ENCODE assay signal across 11 cellular contexts in the genomic region with DNA sequence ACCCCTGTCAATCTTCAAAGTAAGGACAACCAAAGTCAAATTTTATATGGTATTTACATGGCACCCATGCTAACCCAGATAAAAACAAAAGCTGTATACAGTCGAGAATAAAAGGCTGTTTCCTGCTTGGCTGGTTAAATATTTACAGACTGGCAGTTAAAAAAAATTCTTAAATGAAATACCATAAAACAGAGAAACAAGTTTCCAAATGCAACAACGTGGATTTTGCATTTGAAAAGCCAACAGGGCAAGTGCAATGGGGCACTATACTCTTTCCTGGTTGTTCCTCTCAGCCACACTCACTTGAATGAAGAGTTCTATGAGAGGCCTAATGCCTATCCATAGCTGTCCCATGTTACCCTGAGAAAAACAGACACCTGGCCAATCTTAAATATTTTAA. TPM values are rescaled to one million over a fixed set of nuclear protein-coding genes. Genes with fewer than 3 reads are reported as not detected.
DNase-seq lines count a peak whose midpoint lies in the region; ATAC-seq and TF ChIP-seq lines count a peak whose summit lies in the region.
"Had no signal": no experiment of that assay in that cellular context is flagged by ENCODE, and none has a peak within 500 bp of the region (broad histone marks: within the 10 kb centered on the region; RNA-seq: fewer than 3 reads in every experiment).

No MANE protein-coding gene starts in this region.

- TF ChIP-seq CTCF in thyroid gland (IDR thresholded peaks at IDR 0.05) (no peak), GM20000 (IDR thresholded peaks at IDR 0.05; ENCODE audit: extremely low read depth, missing control alignments) (no peak)

- H3K4me3 Mint-ChIP-seq in activated T-cell treated with anti-CD3 and anti-CD28 coated beads, Interleukin-2, amount 50 U/mL, for 72 hours, result peak overlapping the region; percentile 15 to 91
- no peak overlapping the region for H3K4me3 Mint-ChIP-seq in activated T-cell treated with anti-CD3 and anti-CD28 coated beads, Interleukin-2, amount 50 U/mL, for 4 hours

- TF ChIP-seq POLR2A in thyroid gland (IDR thresholded peaks at IDR 0.05), result no peak

- H3K27ac ChIP-seq in thyroid gland, result peak overlapping the region; percentile 49 to 100 (median 100)

- no peak for DNase-seq in activated T-cell treated with anti-CD3 and anti-CD28 coated beads, Interleukin-2, amount 50 U/mL, for 72 hours
- DNase-seq in activated T-cell treated with anti-CD3 and anti-CD28 coated beads, Interleukin-2, amount 50 U/mL, for 4 hours, result no peak
- peak; percentile 29 for DNase-seq in NCI-H774 (lab: John Stamatoyannopoulos, UW)
- DNase-seq in kidney glomerular epithelial cell (lab: John Stamatoyannopoulos, UW), result peak; percentile 8
- no peak for DNase-seq in thyroid gland
- DNase-seq in COLO668 (lab: John Stamatoyannopoulos, UW; ENCODE audit: unreplicated experiment), result no peak
- no peak for DNase-seq in GM20000 (ENCODE audit: low spot score)
- DNase-seq in amygdala (lab: John Stamatoyannopoulos, UW), result no peak
- DNase-seq: AML-193, Kasumi-1, T-helper 2 cell had no signal

- H3K27me3 Mint-ChIP-seq in activated T-cell treated with anti-CD3 and anti-CD28 coated beads, Interleukin-2, amount 50 U/mL, for 72 hours (ENCODE audit: low read depth), result no peaks in the 10 kb centered on the region
- no peaks in the 10 kb centered on the region for H3K27me3 Mint-ChIP-seq in activated T-cell treated with anti-CD3 and anti-CD28 coated beads, Interleukin-2, amount 50 U/mL, for 4 hours (ENCODE audit: low read depth)

- H3K4me1 Mint-ChIP-seq in activated T-cell treated with anti-CD3 and anti-CD28 coated beads, Interleukin-2, amount 50 U/mL, for 72 hours (ENCODE audit: low read depth), result peaks cover 51% of the 10 kb centered on the region
- peaks cover 50% of the 10 kb centered on the region for H3K4me1 Mint-ChIP-seq in activated T-cell treated with anti-CD3 and anti-CD28 coated beads, Interleukin-2, amount 50 U/mL, for 4 hours (ENCODE audit: low read depth)

- H3K36me3 Mint-ChIP-seq in activated T-cell treated with anti-CD3 and anti-CD28 coated beads, Interleukin-2, amount 50 U/mL, for 72 hours (ENCODE audit: insufficient read depth in 2 of 2), result peaks cover 0 to 3% of the 10 kb centered on the region in 2 donors
- H3K36me3 Mint-ChIP-seq in activated T-cell treated with anti-CD3 and anti-CD28 coated beads, Interleukin-2, amount 50 U/mL, for 4 hours (ENCODE audit: insufficient read depth), result no peaks in the 10 kb centered on the region

- peak overlapping the region; percentile 97 for H3K27ac Mint-ChIP-seq in activated T-cell treated with anti-CD3 and anti-CD28 coated beads, Interleukin-2, amount 50 U/mL, for 72 hours

- H3K27me3 ChIP-seq in thyroid gland, result no peaks in the 10 kb centered on the region

- H3K4me3 ChIP-seq in thyroid gland (replicated peaks in 1 of 3), result no peak overlapping the region

- no peaks in the 10 kb centered on the region for H3K9me3 Mint-ChIP-seq in activated T-cell treated with anti-CD3 and anti-CD28 coated beads, Interleukin-2, amount 50 U/mL, for 72 hours
- no peaks in the 10 kb centered on the region for H3K9me3 Mint-ChIP-seq in activated T-cell treated with anti-CD3 and anti-CD28 coated beads, Interleukin-2, amount 50 U/mL, for 4 hours

- H3K9me3 ChIP-seq in thyroid gland, result no peaks in the 10 kb centered on the region

- H3K36me3 ChIP-seq in thyroid gland, result no peaks in the 10 kb centered on the region

- ATAC-seq in activated T-cell treated with anti-CD3 and anti-CD28 coated beads, Interleukin-2, amount 50 U/mL, for 72 hours (replicated peaks in 1 of 2), result no peak
- ATAC-seq in activated T-cell treated with anti-CD3 and anti-CD28 coated beads, Interleukin-2, amount 50 U/mL, for 4 hours, result no peak

- WGBS in thyroid gland, 2 donors, result 34 to 40% methylated on average over 2 of the region's 2 CpGs

- H3K4me1 ChIP-seq in thyroid gland, result peaks cover 23 to 24% of the 10 kb centered on the region in 2 donors

- intact Hi-C loops in thyroid gland (cut with DNase I), result no loop called here

RNA-seq across cellular contexts. Expression of gene NR4A2, which starts 6.1 kb away (rescaled TPM):
- total RNA-seq in activated T-cell treated with anti-CD3 and anti-CD28 coated beads, Interleukin-2, amount 50 U/mL, for 72 hours, result 10 to 100 TPM; 27.5 to 36.1 TPM
- total RNA-seq in activated T-cell treated with anti-CD3 and anti-CD28 coated beads, Interleukin-2, amount 50 U/mL, for 4 hours, result 10 to 100 TPM; 27.8 to 29.7 (median 29.6) TPM
- total RNA-seq in thyroid gland, result 1 to 10 TPM; 4.2 to 7.5 (median 5.0) TPM

Comparison
In these comparisons a context has a peak if more than half of its experiments do, and no peak if none do; other contexts are left out.
1. DNase-seq: peak in NCI-H774 (single experiment) and kidney glomerular epithelial cell (single experiment); none in activated T-cell treated with anti-CD3 and anti-CD28 coated beads, Interleukin-2, amount 50 U/mL, for 72 hours (0 of 2), activated T-cell treated with anti-CD3 and anti-CD28 coated beads, Interleukin-2, amount 50 U/mL, for 4 hours (single experiment), thyroid gland (0 of 2), COLO668 (single experiment), GM20000 (single experiment) and amygdala (0 of 56).